8 cellular contexts compared by ENCODE assay signal in genomic region chr1:109711593-109712320, GRCh38. TPM values are rescaled to one million over a fixed set of nuclear protein-coding genes. Genes with fewer than 3 reads are reported as not detected.
A peak's percentile ranks its signal among the peaks of the same experiment; 100 is the strongest.
DNase-seq lines count a peak whose midpoint lies in the region; ATAC-seq, FAIRE-seq and TF ChIP-seq lines count a peak whose summit lies in the region.
"Not testable (repeated sequence)": the region's sequence is repeated elsewhere in the genome, so short reads cannot be mapped to it uniquely, and the experiment has no call there.
"Had no signal": no experiment of that assay in that cellular context is flagged by ENCODE, and none has a peak within 500 bp of the region (broad histone marks: within the 10 kb centered on the region; RNA-seq: fewer than 3 reads in every experiment).

Gene GSTM5, plus strand, starts transcription at chr1:109712251. Its CDS starts 62 bp downstream, at chr1:109712313.

- H3K4me3 ChIP-seq in GM23248: peak within 1 kb of the TSS; percentile 70
- peak within 1 kb of the TSS in 2 of 3 donors; percentile 38 to 60 for H3K4me3 ChIP-seq in breast epithelium
- peak within 1 kb of the TSS; percentile 36 for H3K4me3 ChIP-seq in fibroblast of villous mesenchyme (ENCODE audit: low read depth, low read length)
- H3K4me3 ChIP-seq in kidney (ENCODE audit: low read length in 2 of 2): peak within 1 kb of the TSS in 1 of 2 donors; percentile 21
- H3K4me3 ChIP-seq in neuronal stem cell (ENCODE audit: low read length in 2 of 2): not testable (repeated sequence)

- H3K27me3 Mint-ChIP-seq in activated CD4-positive, alpha-beta T cell treated with anti-CD3 and anti-CD28 coated beads, Interleukin-2, amount 10 ng/mL, durations not matched to agents 7 days and 5 days: not testable (repeated sequence)

- peaks cover 15% of the 10 kb centered on the region for H3K9me3 Mint-ChIP-seq in activated CD4-positive, alpha-beta T cell treated with anti-CD3 and anti-CD28 coated beads, Interleukin-2, amount 10 ng/mL, durations not matched to agents 7 days and 5 days

- in situ Hi-C loops in GM23248 (cut with MboI): not testable (repeated sequence)

- 3 to 5% methylated on average over 29 to 32 of the region's 33 CpGs for WGBS in GM23248 (ENCODE audit: low coverage in 1 of 2, low lambda C conversion rate in 2 of 2, missing lambda C conversion rate in 2 of 2), 2 experiments
- WGBS in neuronal stem cell (ENCODE audit: extremely low coverage in 2 of 2, insufficient read length in 2 of 2, insufficient replicate concordance in 1 of 2), 2 donors: no CpG with 5 or more reads among the region's 33 CpGs

- not testable (repeated sequence) for H4K20me1 ChIP-seq in GM23248 (ENCODE audit: insufficient read depth)

- H3K36me3 ChIP-seq in GM23248 (ENCODE audit: low read depth); breast epithelium; kidney (ENCODE audit: control insufficient read depth in 1 of 2, insufficient read depth in 2 of 2, low read length in 2 of 2); neuronal stem cell (replicated peaks in 1 of 2; ENCODE audit: control insufficient read depth in 2 of 2, insufficient read depth in 2 of 2, low read length in 2 of 2): not testable (repeated sequence)

- H2BK5ac ChIP-seq in neuronal stem cell (ENCODE audit: low read length): not testable (repeated sequence)

- not testable (repeated sequence) for H3K9me2 ChIP-seq in GM23248 (ENCODE audit: insufficient read depth)

- not testable (repeated sequence) for H2BK15ac ChIP-seq in neuronal stem cell (ENCODE audit: low read length)

- not testable (repeated sequence) for H4K91ac ChIP-seq in neuronal stem cell (ENCODE audit: low read depth, low read length, poor library complexity)

- CTCF ChIA-PET in activated CD4-positive, alpha-beta T cell treated with anti-CD3 and anti-CD28 coated beads, Interleukin-2, amount 10 ng/mL, durations not matched to agents 7 days and 5 days (lab: Charles Lee): not testable (repeated sequence)

- H3K9ac ChIP-seq in GM23248: peak within 1 kb of the TSS; percentile 60
- not testable (repeated sequence) for H3K9ac ChIP-seq in kidney (ENCODE audit: low read length in 2 of 2); neuronal stem cell (ENCODE audit: low read depth, low read length, poor library complexity)

- H3K4me2 ChIP-seq in GM23248 (ENCODE audit: unreplicated experiment): peak within 1 kb of the TSS; percentile 78
- H3K4me2 ChIP-seq in neuronal stem cell (ENCODE audit: insufficient read depth, low read length, poor library complexity, severe bottlenecking): peak within 1 kb of the TSS; percentile 12

- not testable (repeated sequence) for H3K79me2 ChIP-seq in GM23248 (ENCODE audit: insufficient read depth)

- H3K27ac ChIP-seq in GM23248; kidney (ENCODE audit: low read depth in 2 of 2, low read length in 2 of 2); neuronal stem cell (replicated peaks; ENCODE audit: low read length): not testable (repeated sequence)
- peak within 1 kb of the TSS in 1 of 2 donors; percentile 41 for H3K27ac ChIP-seq in breast epithelium

- not testable (repeated sequence) for H3K18ac ChIP-seq in neuronal stem cell (ENCODE audit: low read length)

- peak; percentile 40 for ATAC-seq in stimulated activated naive CD8-positive, alpha-beta T cell treated with anti-CD3 and anti-CD28 coated beads, Interleukin-15, Interleukin-2, amounts not matched to agents 100 U/mL and 50 U/mL, for 24 hours

- H2BK120ac ChIP-seq in neuronal stem cell (ENCODE audit: low read depth, low read length): not testable (repeated sequence)

- H3K79me1 ChIP-seq in neuronal stem cell (ENCODE audit: low read depth, low read length): not testable (repeated sequence)

- peak within 1 kb of the TSS; percentile 86 for H2AFZ ChIP-seq in GM23248
- not testable (repeated sequence) for H2AFZ ChIP-seq in neuronal stem cell (ENCODE audit: low read length)

- not testable (repeated sequence) for H3K27me3 ChIP-seq in GM23248 (replicated peaks; ENCODE audit: insufficient read depth); breast epithelium
- peaks cover 0 to 12% (median 0%) of the 10 kb centered on the region in 3 experiments for H3K27me3 ChIP-seq in neuronal stem cell (ENCODE audit: control insufficient read depth in 3 of 3, insufficient read depth in 3 of 3, low read depth in 1 of 3, low read length in 3 of 3)

- not testable (repeated sequence) for H3K4me1 ChIP-seq in GM23248 (ENCODE audit: insufficient read depth); breast epithelium; kidney (ENCODE audit: control insufficient read depth in 1 of 2, insufficient read depth in 1 of 2, low read depth in 1 of 2, low read length in 2 of 2); neuronal stem cell (ENCODE audit: control insufficient read depth in 2 of 2, insufficient read depth in 1 of 2, low read depth in 1 of 2, low read length in 2 of 2)

- TF ChIP-seq POLR2A in breast epithelium (IDR thresholded peaks at IDR 0.05): not testable (repeated sequence)

- H2BK12ac ChIP-seq in neuronal stem cell (ENCODE audit: low read length): not testable (repeated sequence)

- H3K4me3 Mint-ChIP-seq in activated CD4-positive, alpha-beta T cell treated with anti-CD3 and anti-CD28 coated beads, Interleukin-2, amount 10 ng/mL, durations not matched to agents 7 days and 5 days: not testable (repeated sequence)

- not testable (repeated sequence) for H3K4me1 Mint-ChIP-seq in activated CD4-positive, alpha-beta T cell treated with anti-CD3 and anti-CD28 coated beads, Interleukin-2, amount 10 ng/mL, durations not matched to agents 7 days and 5 days

- POLR2A ChIA-PET in activated CD4-positive, alpha-beta T cell treated with anti-CD3 and anti-CD28 coated beads, Interleukin-2, amount 10 ng/mL, durations not matched to agents 7 days and 5 days (lab: Charles Lee): not testable (repeated sequence)

- intact Hi-C loops in breast epithelium (cut with DNase I; ENCODE audit: low total_unique reads); kidney (cut with DNase I): not testable (repeated sequence)

- not testable (repeated sequence) for H3K9me3 ChIP-seq in GM23248 (ENCODE audit: low read depth); breast epithelium; kidney (ENCODE audit: control insufficient read depth in 1 of 2, low read length in 2 of 2); neuronal stem cell (replicated peaks in 1 of 2; ENCODE audit: control insufficient read depth in 2 of 2, insufficient read depth in 1 of 2, low read depth in 1 of 2, low read length in 2 of 2)

- peak within 1 kb of the TSS; percentile 55 for H3K23ac ChIP-seq in neuronal stem cell (ENCODE audit: low read depth, low read length, poor library complexity)

- not testable (repeated sequence) for H3K36me3 Mint-ChIP-seq in activated CD4-positive, alpha-beta T cell treated with anti-CD3 and anti-CD28 coated beads, Interleukin-2, amount 10 ng/mL, durations not matched to agents 7 days and 5 days (ENCODE audit: low read depth)

- not testable (repeated sequence) for H4K8ac ChIP-seq in neuronal stem cell (ENCODE audit: low read depth, low read length)

- H3K27ac Mint-ChIP-seq in activated CD4-positive, alpha-beta T cell treated with anti-CD3 and anti-CD28 coated beads, Interleukin-2, amount 10 ng/mL, durations not matched to agents 7 days and 5 days: peak within 1 kb of the TSS; percentile 37

- H2AK5ac ChIP-seq in neuronal stem cell (ENCODE audit: low read depth, low read length): not testable (repeated sequence)

- DNase-seq in GM23248 (peak; percentile 29), kidney (peak; percentile 73)
- not testable (repeated sequence) for DNase-seq in activated CD4-positive, alpha-beta T cell treated with anti-CD3 and anti-CD28 coated beads, Interleukin-2, amount 10 ng/mL, durations not matched to agents 7 days and 5 days; breast epithelium (ENCODE audit: low spot score in 2 of 2); fibroblast of villous mesenchyme (ENCODE audit: low read depth); neuronal stem cell (ENCODE audit: low spot score); stimulated activated naive CD8-positive, alpha-beta T cell treated with anti-CD3 and anti-CD28 coated beads, Interleukin-15, Interleukin-2, amounts not matched to agents 100 U/mL and 50 U/mL, for 24 hours

- not testable (repeated sequence) for H3F3A ChIP-seq in GM23248 (ENCODE audit: insufficient read depth)

- not testable (repeated sequence) for H3K14ac ChIP-seq in neuronal stem cell (ENCODE audit: low read length)

- FAIRE-seq in kidney (lab: Jason Lieb, UNC): not testable (repeated sequence)

- not testable (repeated sequence) for H3K4ac ChIP-seq in neuronal stem cell (ENCODE audit: low read length)

- not testable (repeated sequence) for TF ChIP-seq CTCF in breast epithelium (IDR thresholded peaks at IDR 0.05); fibroblast of villous mesenchyme (IDR thresholded peaks at IDR 0.05; ENCODE audit: insufficient read depth, low read depth, low read length); kidney (IDR thresholded peaks at IDR 0.05; ENCODE audit: borderline replicate concordance, extremely low read depth, insufficient read depth)

RNA-seq across cellular contexts. Expression of gene GSTM5, which starts in this region (rescaled TPM):
- total RNA-seq in GM23248 (2014; rRNA removed; shearing (Covaris generic)): 1.5 and 2.4 TPM in 2 replicates
- polyA plus RNA-seq in GM23248 (2016; fragmentation: Nextera tagmentation; extraction: Ambion mirVana): 2.5 and 3.8 TPM in 2 replicates
- total RNA-seq in activated CD4-positive, alpha-beta T cell treated with anti-CD3 and anti-CD28 coated beads, Interleukin-2, amount 10 ng/mL, durations not matched to agents 7 days and 5 days: under 1 TPM in 1 of 2 experiments, not detected in 1; 0.17 TPM
- 1 to 10 TPM; 1.8 to 4.6 (median 3.6) TPM for total RNA-seq in breast epithelium
- total RNA-seq in fibroblast of villous mesenchyme: 5.8 and 9.1 TPM in 2 replicates
- total RNA-seq in kidney: 4.2 TPM
- polyA plus RNA-seq in kidney (ENCODE audit: insufficient read depth, low read depth, low replicate concordance): 9.1 TPM
- polyA plus RNA-seq in neuronal stem cell (2013, experiment 1 of 2): 0.67 TPM
- polyA plus RNA-seq in neuronal stem cell (2013, experiment 2 of 2): 0.72 TPM
- polyA plus RNA-seq: cardiac muscle cell had no signal
